Comparison of ENCODE assay signal across 8 cellular contexts in the genomic region with DNA sequence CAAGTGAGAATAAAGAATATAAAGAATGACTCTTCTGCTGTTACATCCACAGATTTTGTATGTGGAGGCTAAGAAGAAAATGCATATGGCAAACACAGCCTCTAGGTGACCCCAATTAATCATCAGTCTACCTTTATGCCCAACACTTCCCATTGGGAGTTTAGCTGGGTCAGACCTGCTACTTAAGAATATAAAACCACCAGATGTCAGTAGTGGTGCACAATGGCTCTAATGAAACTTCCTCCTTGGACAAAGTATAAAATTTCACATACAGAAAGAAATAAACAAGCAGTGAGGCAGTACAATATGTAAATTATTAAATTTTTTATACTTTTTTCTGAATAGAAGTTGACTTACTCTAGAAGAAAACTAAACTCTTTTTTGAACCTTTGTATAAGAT.
DNase-seq lines count a peak whose midpoint lies in the region; ATAC-seq and TF ChIP-seq lines count a peak whose summit lies in the region.

No MANE protein-coding gene starts in this region.

- intact Hi-C loops in activated CD4-positive, alpha-beta memory T cell treated with anti-CD3 and anti-CD28 coated beads for 36 hours (cut with micrococcal nuclease) = no loop called here

- H3K27me3 Mint-ChIP-seq in nephron progenitor cell (ENCODE audit: low read depth, poor library complexity) = peaks cover 5% of the 10 kb centered on the region
- no peaks in the 10 kb centered on the region for H3K27me3 Mint-ChIP-seq in activated CD4-positive, alpha-beta memory T cell treated with anti-CD3 and anti-CD28 coated beads for 36 hours
- H3K27me3 Mint-ChIP-seq in T-cell = no peaks in the 10 kb centered on the region

- H3K4me3 Mint-ChIP-seq in nephron progenitor cell = no peak overlapping the region
- no peak overlapping the region for H3K4me3 Mint-ChIP-seq in activated CD4-positive, alpha-beta memory T cell treated with anti-CD3 and anti-CD28 coated beads for 36 hours
- no peak overlapping the region for H3K4me3 Mint-ChIP-seq in T-cell

- DNase-seq in D341Med (ENCODE audit: low spot score) = peak; percentile 26
- DNase-seq in M059J (ENCODE audit: low read depth) = peak; percentile 18
- peak; percentile 34 for DNase-seq in dedifferentiated amniotic fluid mesenchymal stem cell (ENCODE audit: extremely low spot score)
- DNase-seq in nephron progenitor cell = no peak
- DNase-seq in activated CD4-positive, alpha-beta memory T cell treated with anti-CD3 and anti-CD28 coated beads for 36 hours = no peak
- no peak for DNase-seq in SHP77 (lab: John Stamatoyannopoulos, UW)
- no peak for DNase-seq in T-cell

- H3K4me1 Mint-ChIP-seq in nephron progenitor cell (peaks cover 6% of the 10 kb centered on the region), T-cell (no peaks in the 10 kb centered on the region)
- H3K4me1 Mint-ChIP-seq in activated CD4-positive, alpha-beta memory T cell treated with anti-CD3 and anti-CD28 coated beads for 36 hours (ENCODE audit: low read depth) = no peaks in the 10 kb centered on the region

- peak; percentile 25 for TF ChIP-seq CTCF in nephron progenitor cell (IDR thresholded peaks at IDR 0.05)

- H3K36me3 Mint-ChIP-seq in nephron progenitor cell (ENCODE audit: low read depth) (no peaks in the 10 kb centered on the region), T-cell (no peaks in the 10 kb centered on the region)
- H3K36me3 Mint-ChIP-seq in activated CD4-positive, alpha-beta memory T cell treated with anti-CD3 and anti-CD28 coated beads for 36 hours = no peaks in the 10 kb centered on the region

- POLR2A ChIA-PET in activated CD4-positive, alpha-beta memory T cell treated with anti-CD3 and anti-CD28 coated beads for 36 hours (lab: Charles Lee) = no interaction called here
- POLR2A ChIA-PET in T-cell (lab: Charles Lee) = no interaction called here

- H3K9me3 Mint-ChIP-seq in nephron progenitor cell (no peaks in the 10 kb centered on the region), T-cell (peaks cover 6 to 12% (median 11%) of the 10 kb centered on the region in 3 donors)
- peaks cover 5% of the 10 kb centered on the region for H3K9me3 Mint-ChIP-seq in activated CD4-positive, alpha-beta memory T cell treated with anti-CD3 and anti-CD28 coated beads for 36 hours

- no peak overlapping the region for H3K27ac Mint-ChIP-seq in nephron progenitor cell
- H3K27ac Mint-ChIP-seq in activated CD4-positive, alpha-beta memory T cell treated with anti-CD3 and anti-CD28 coated beads for 36 hours = no peak overlapping the region
- no peak overlapping the region for H3K27ac Mint-ChIP-seq in T-cell

- ATAC-seq in HG02588 (IDR thresholded peaks at IDR 0.05; ENCODE audit: unreplicated experiment) = no peak
- ATAC-seq in T-cell (replicated peaks in 1 of 4) = no peak

- CTCF ChIA-PET in activated CD4-positive, alpha-beta memory T cell treated with anti-CD3 and anti-CD28 coated beads for 36 hours (lab: Charles Lee) = no interaction called here
- CTCF ChIA-PET in T-cell (lab: Charles Lee) = no interaction called here

Comparison
In these comparisons a context has a peak if more than half of its experiments do, and no peak if none do; other contexts are left out.
1. DNase-seq: peak in D341Med (single experiment), M059J (single experiment) and dedifferentiated amniotic fluid mesenchymal stem cell (single experiment); none in nephron progenitor cell (single experiment), activated CD4-positive, alpha-beta memory T cell treated with anti-CD3 and anti-CD28 coated beads for 36 hours (single experiment), SHP77 (0 of 2) and T-cell (0 of 34).